Comparison of ENCODE assay signal across 8 cellular contexts in genomic region chr10:8056891-8057331, GRCh38. TPM values are rescaled to one million over a fixed set of nuclear protein-coding genes. Genes with fewer than 3 reads are reported as not detected.
DNase-seq lines count a peak whose midpoint lies in the region; ATAC-seq lines count a peak whose summit lies in the region.

No MANE protein-coding gene starts in this region.

- peak; percentile 29 for ATAC-seq in GM18499 (IDR thresholded peaks at IDR 0.05; ENCODE audit: insufficient read depth, unreplicated experiment)
- ATAC-seq in HG02610 (IDR thresholded peaks at IDR 0.05; ENCODE audit: unreplicated experiment) = peak; percentile 28

- H3K27me3 Mint-ChIP-seq in activated CD4-positive, alpha-beta T cell treated with anti-CD3 and anti-CD28 coated beads, Interleukin-2, amount 10 ng/mL, durations not matched to agents 24 days and 14 days = peaks cover 16% of the 10 kb centered on the region

- peak; percentile 87 for DNase-seq in activated CD4-positive, alpha-beta T cell treated with anti-CD3 and anti-CD28 coated beads, Interleukin-2, amount 10 ng/mL, durations not matched to agents 24 days and 14 days
- DNase-seq in left kidney (ENCODE audit: low read depth, low spot score) = peak; percentile 45
- no peak for DNase-seq in NCI-H1436 (lab: John Stamatoyannopoulos, UW)
- no peak for DNase-seq in NOMO-1 treated with dmso at 0.1 percent for 144 hours (lab: John Stamatoyannopoulos, UW; ENCODE audit: unreplicated experiment)
- DNase-seq in iPS-NIHi11 (ENCODE audit: low spot score) = no peak
- DNase-seq in G401 (ENCODE audit: low spot score) = no peak

- H3K9me3 Mint-ChIP-seq in activated CD4-positive, alpha-beta T cell treated with anti-CD3 and anti-CD28 coated beads, Interleukin-2, amount 10 ng/mL, durations not matched to agents 24 days and 14 days = no peaks in the 10 kb centered on the region

- intact Hi-C loops in activated CD4-positive, alpha-beta T cell treated with anti-CD3 and anti-CD28 coated beads, Interleukin-2, amount 10 ng/mL, durations not matched to agents 24 days and 14 days (cut with micrococcal nuclease) = loop anchor here (1.0 to 10.0 kb wide), 4 partner anchors 9 to 968 kb away; no protein-coding TSS in a partner anchor

- H3K27ac Mint-ChIP-seq in activated CD4-positive, alpha-beta T cell treated with anti-CD3 and anti-CD28 coated beads, Interleukin-2, amount 10 ng/mL, durations not matched to agents 24 days and 14 days = peak overlapping the region; percentile 93

- H3K4me1 Mint-ChIP-seq in activated CD4-positive, alpha-beta T cell treated with anti-CD3 and anti-CD28 coated beads, Interleukin-2, amount 10 ng/mL, durations not matched to agents 24 days and 14 days = peaks cover 58% of the 10 kb centered on the region

- H3K36me3 Mint-ChIP-seq in activated CD4-positive, alpha-beta T cell treated with anti-CD3 and anti-CD28 coated beads, Interleukin-2, amount 10 ng/mL, durations not matched to agents 24 days and 14 days (ENCODE audit: low read depth) = peaks cover 67% of the 10 kb centered on the region

- in situ Hi-C loops in G401 (cut with HindIII; ENCODE audit: low sequenced_read_pairs) = no loop called here

- H3K4me3 Mint-ChIP-seq in activated CD4-positive, alpha-beta T cell treated with anti-CD3 and anti-CD28 coated beads, Interleukin-2, amount 10 ng/mL, durations not matched to agents 24 days and 14 days = peak overlapping the region; percentile 90

RNA-seq across cellular contexts. Expression of gene GATA3, which starts 2.4 kb away (rescaled TPM):
- 79.7 and 81.0 TPM in 2 replicates for total RNA-seq in activated CD4-positive, alpha-beta T cell treated with anti-CD3 and anti-CD28 coated beads, Interleukin-2, amount 10 ng/mL, durations not matched to agents 24 days and 14 days
- not detected in 2 replicates for total RNA-seq in G401 (2014; rRNA removed; shearing (Covaris generic))

Comparison
In these comparisons a context has a peak if more than half of its experiments do, and no peak if none do; other contexts are left out.
1. DNase-seq: peak in activated CD4-positive, alpha-beta T cell treated with anti-CD3 and anti-CD28 coated beads, Interleukin-2, amount 10 ng/mL, durations not matched to agents 24 days and 14 days (single experiment) and left kidney (single experiment); none in NCI-H1436 (single experiment), NOMO-1 treated with dmso at 0.1 percent for 144 hours (single experiment), iPS-NIHi11 (single experiment) and G401 (single experiment).
2. RNA of gene GATA3, which starts 2.4 kb away (total RNA-seq): 79.7 to 81.0 TPM in activated CD4-positive, alpha-beta T cell treated with anti-CD3 and anti-CD28 coated beads, Interleukin-2, amount 10 ng/mL, durations not matched to agents 24 days and 14 days; not detected in G401; every median in the first group is over 10 times any median in the second.